ENCODE assay signal across 7 cellular contexts in the genomic region with DNA sequence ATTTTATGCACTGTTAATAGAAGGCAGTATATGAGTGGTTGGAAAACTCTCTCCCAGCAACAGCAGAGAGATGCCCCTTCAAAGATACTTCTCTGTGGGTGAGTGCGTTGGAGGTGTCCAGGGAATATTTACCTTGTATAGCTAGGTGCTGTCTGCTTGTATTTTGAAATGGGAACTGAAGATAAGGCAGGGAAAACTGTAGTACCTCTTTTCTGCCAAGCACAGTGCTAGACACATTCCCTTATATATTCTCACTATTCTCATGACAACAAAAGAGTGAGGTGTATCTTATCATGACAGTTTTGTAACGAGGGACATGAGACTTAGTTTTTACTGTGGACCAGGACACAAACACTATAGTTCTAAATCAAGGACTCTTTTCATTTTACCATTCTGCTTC. TPM values are rescaled to one million over a fixed set of nuclear protein-coding genes. Genes with fewer than 3 reads are reported as not detected.
A peak's percentile ranks its signal among the peaks of the same experiment; 100 is the strongest.
DNase-seq lines count a peak whose midpoint lies in the region; ATAC-seq and TF ChIP-seq lines count a peak whose summit lies in the region.

No MANE protein-coding gene starts in this region.

- intact Hi-C loops in adrenal gland (cut with DNase I) = loop anchor here in 1 of 2 donors (5.0 to 10.0 kb wide), 2 partner anchors 58 to 101 kb away; no protein-coding TSS in a partner anchor
- intact Hi-C loops in mucosa of descending colon (cut with DNase I, micrococcal nuclease) = no loop called here

- peaks cover 7 to 30% of the 10 kb centered on the region in 2 donors for H3K4me1 ChIP-seq in adrenal gland (replicated peaks in 1 of 2)
- no peaks in the 10 kb centered on the region for H3K4me1 ChIP-seq in mucosa of descending colon (ENCODE audit: low read depth)

- H3K36me3 ChIP-seq in adrenal gland (replicated peaks in 1 of 2) (no peaks in the 10 kb centered on the region), mucosa of descending colon (ENCODE audit: low read depth) (no peaks in the 10 kb centered on the region)

- no peak for TF ChIP-seq POLR2A in adrenal gland (IDR thresholded peaks at IDR 0.05)

- no peaks in the 10 kb centered on the region for H3K9me3 ChIP-seq in adrenal gland (replicated peaks in 1 of 3)
- H3K9me3 ChIP-seq in mucosa of descending colon = no peaks in the 10 kb centered on the region

- H3K27me3 ChIP-seq in adrenal gland = no peaks in the 10 kb centered on the region

- H3K4me3 ChIP-seq in adrenal gland (peak overlapping the region in 1 of 4 donors; percentile 93), mucosa of descending colon (no peak overlapping the region)

- H3K27ac ChIP-seq in adrenal gland = no peak overlapping the region

- 46 to 63% (median 53%) methylated on average over 2 of the region's 2 CpGs for WGBS in adrenal gland, 4 donors

- DNase-seq in DMS53 treated with DMSO at 0.1 percent for 48 hours (lab: John Stamatoyannopoulos, UW; ENCODE audit: unreplicated experiment) = peak; percentile 25
- peak; percentile 59 for DNase-seq in HuH-7 (ENCODE audit: low spot score)
- DNase-seq in adrenal gland = no peak
- DNase-seq in mucosa of descending colon = no peak
- DNase-seq in occipital lobe (lab: John Stamatoyannopoulos, UW) = no peak
- no peak for DNase-seq in KG1 (lab: John Stamatoyannopoulos, UW)
- no peak for DNase-seq in mucosa of gallbladder (ENCODE audit: low spot score)

- peak; percentile 25 for ATAC-seq in mucosa of descending colon

- peak; percentile 15 to 47 (median 44) for TF ChIP-seq CTCF in adrenal gland (IDR thresholded peaks at IDR 0.05)
- TF ChIP-seq CTCF in mucosa of descending colon (IDR thresholded peaks at IDR 0.05) = no peak

RNA-seq across cellular contexts. Expression of a gene that starts 2.1 kb away (rescaled TPM):
- total RNA-seq in adrenal gland (10 to 100 TPM; 37.9 to 77.6 (median 51.0) TPM), mucosa of descending colon (10 to 100 TPM in 2 of 3 donors, 1 to 10 TPM in 1; 8.1 to 14.6 (median 13.2) TPM), occipital lobe (41.5 TPM), mucosa of gallbladder (55.4 TPM)
- polyA plus RNA-seq in adrenal gland = 10 to 100 TPM; 31.2 to 53.5 (median 35.9) TPM

Comparison
In these comparisons a context has a peak if more than half of its experiments do, and no peak if none do; other contexts are left out.
1. DNase-seq: peak in DMS53 treated with DMSO at 0.1 percent for 48 hours (single experiment) and HuH-7 (single experiment); none in adrenal gland (0 of 7), mucosa of descending colon (0 of 3), occipital lobe (single experiment), KG1 (single experiment) and mucosa of gallbladder (single experiment).